Comparison of ENCODE assay signal across 1 cellular context in genomic region chr10:73781879-73782748, GRCh38.
TF ChIP-seq lines count a peak whose summit lies in the region.

Gene CHCHD1 (plus strand): TSS chr10:73782048. CDS start chr10:73782076, 28 bp downstream.

TF ChIP-seq in HepG2, 621 proteins besides CTCF, POLR2A, EP300 and RAD21 (continued from another document and continues in another):
- TF ChIP-seq AKNA (CRISPR knock-in tag; IDR thresholded peaks at IDR 0.05; ENCODE audit: borderline replicate concordance): no peak
- 0 out of 2 replicates have a peak, but pooled peaks have one; percentile 49 for TF ChIP-seq ZNF768 (CRISPR knock-in tag; IDR thresholded peaks at IDR 0.05)
- no peak for TF ChIP-seq TRIM22 (IDR thresholded peaks at IDR 0.05)
- TF ChIP-seq ZNF883 (CRISPR knock-in tag; IDR thresholded peaks at IDR 0.05; ENCODE audit: not compliant biosample characterization): peak; percentile 63
- no peak for TF ChIP-seq MXD1 (CRISPR knock-in tag; IDR thresholded peaks at IDR 0.05)
- TF ChIP-seq ZNF790 (CRISPR knock-in tag; IDR thresholded peaks at IDR 0.05; ENCODE audit: borderline replicate concordance): no peak
- peak; percentile 86 for TF ChIP-seq ZNF574 (CRISPR knock-in tag; IDR thresholded peaks at IDR 0.05)
- peak; percentile 92 for TF ChIP-seq POLR2AphosphoS5 (IDR thresholded peaks at IDR 0.05; ENCODE audit: low read depth, low read length)
- TF ChIP-seq ZNF567 (CRISPR knock-in tag; IDR thresholded peaks at IDR 0.05; ENCODE audit: borderline replicate concordance): no peak
- peak; percentile 71; the same call in 1 of the 2 replicates for TF ChIP-seq HOXD1 (CRISPR knock-in tag; IDR thresholded peaks at IDR 0.05)
- TF ChIP-seq ZNF670 (CRISPR knock-in tag; IDR thresholded peaks at IDR 0.05; ENCODE audit: borderline replicate concordance): peak; percentile 74; the same call in 1 of the 2 replicates
- TF ChIP-seq SMAD9 (CRISPR knock-in tag; IDR thresholded peaks at IDR 0.05): no peak; the same call in 1 of the 2 replicates
- TF ChIP-seq MED1 (CRISPR knock-in tag; IDR thresholded peaks at IDR 0.05): peak; percentile 77
- no peak for TF ChIP-seq PHF5A (CRISPR knock-in tag; IDR thresholded peaks at IDR 0.05; ENCODE audit: low read depth, unreplicated experiment)
- TF ChIP-seq CSRNP1 (CRISPR knock-in tag; IDR thresholded peaks at IDR 0.05): no peak
- peak; percentile 89 for TF ChIP-seq PHF20 (CRISPR knock-in tag; IDR thresholded peaks at IDR 0.05)
- peak; percentile 68 for TF ChIP-seq HNRNPLL (IDR thresholded peaks at IDR 0.05; ENCODE audit: low read depth, low read length, poor library complexity, severe bottlenecking)
- peak in 1 of 2 experiments; percentile 25; a peak in 1 of 4 replicates for TF ChIP-seq ATF4 (CRISPR knock-in tag; IDR thresholded peaks at IDR 0.05)
- TF ChIP-seq ETV5 (CRISPR knock-in tag; IDR thresholded peaks at IDR 0.05; ENCODE audit: borderline replicate concordance): peak; percentile 67
- no peak; the same call in 1 of the 2 replicates for TF ChIP-seq STAT5B (CRISPR knock-in tag; IDR thresholded peaks at IDR 0.05)
- TF ChIP-seq ZNF367 (CRISPR knock-in tag; IDR thresholded peaks at IDR 0.05; ENCODE audit: borderline replicate concordance): no peak
- TF ChIP-seq KLF11 (CRISPR knock-in tag; IDR thresholded peaks at IDR 0.05): peak; percentile 90; the same call in 1 of the 2 replicates
- TF ChIP-seq ZNF350 (CRISPR knock-in tag; IDR thresholded peaks at IDR 0.05; ENCODE audit: borderline replicate concordance, low read depth): peak; percentile 82; the same call in 1 of the 2 replicates
- TF ChIP-seq HOXA3 (CRISPR knock-in tag; IDR thresholded peaks at IDR 0.05): peak; percentile 85
- peak; percentile 77; the same call in 1 of the 2 replicates for TF ChIP-seq ZNF546 (CRISPR knock-in tag; conservative IDR thresholded peaks at IDR 0.05)
- TF ChIP-seq ZNF781 (CRISPR knock-in tag; IDR thresholded peaks at IDR 0.05; ENCODE audit: borderline replicate concordance, not compliant biosample characterization): no peak
- no peak for TF ChIP-seq ONECUT2 (CRISPR knock-in tag; IDR thresholded peaks at IDR 0.05)
- TF ChIP-seq BCL3 (CRISPR knock-in tag; IDR thresholded peaks at IDR 0.05): peak; percentile 67
- TF ChIP-seq SMAD3 (CRISPR knock-in tag; IDR thresholded peaks at IDR 0.05): peak; percentile 80
- no peak for TF ChIP-seq ARHGAP35 (CRISPR knock-in tag; IDR thresholded peaks at IDR 0.05; ENCODE audit: borderline replicate concordance)
- TF ChIP-seq TFE3 (CRISPR knock-in tag; IDR thresholded peaks at IDR 0.05): peak; percentile 69
- TF ChIP-seq ZNF704 (CRISPR knock-in tag; IDR thresholded peaks at IDR 0.05; ENCODE audit: borderline replicate concordance): peak; percentile 86; the same call in 1 of the 2 replicates
- TF ChIP-seq ZNF788 (CRISPR knock-in tag; IDR thresholded peaks at IDR 0.05; ENCODE audit: borderline replicate concordance): peak; percentile 86; the same call in 1 of the 2 replicates
- TF ChIP-seq TEAD3 (CRISPR knock-in tag; optimal IDR thresholded peaks at IDR 0.05; ENCODE audit: borderline replicate concordance): peak; percentile 67
- TF ChIP-seq CREBL2 (CRISPR knock-in tag; IDR thresholded peaks at IDR 0.05; ENCODE audit: borderline replicate concordance): no peak
- TF ChIP-seq HOXA5 (CRISPR knock-in tag; IDR thresholded peaks at IDR 0.05): peak; percentile 62; the same call in 1 of the 2 replicates
- TF ChIP-seq ZBTB39 (CRISPR knock-in tag; IDR thresholded peaks at IDR 0.05): no peak
- TF ChIP-seq SUZ12 (IDR thresholded peaks at IDR 0.05; ENCODE audit: low read depth, low read length): peak; percentile 44
- TF ChIP-seq ZNF496 (CRISPR knock-in tag; IDR thresholded peaks at IDR 0.05; ENCODE audit: insufficient replicate concordance): no peak
- no peak for TF ChIP-seq KDM6A (CRISPR knock-in tag; IDR thresholded peaks at IDR 0.05; ENCODE audit: low read depth)
- TF ChIP-seq THAP11 (CRISPR knock-in tag; IDR thresholded peaks at IDR 0.05): peak; percentile 95
- TF ChIP-seq MZF1 (CRISPR knock-in tag; IDR thresholded peaks at IDR 0.05; ENCODE audit: borderline replicate concordance): no peak
- TF ChIP-seq MBD4 (IDR thresholded peaks at IDR 0.05; ENCODE audit: borderline replicate concordance, low read length): no peak
- TF ChIP-seq ZNF138 (CRISPR knock-in tag; IDR thresholded peaks at IDR 0.05; ENCODE audit: low read depth): 0 out of 2 replicates have a peak, but pooled peaks have one; percentile 67
